1 cellular context compared by ENCODE assay signal in genomic region chr11:111408789-111409727, GRCh38.
TF ChIP-seq lines count a peak whose summit lies in the region.

No MANE protein-coding gene starts in this region.

TF ChIP-seq in HepG2, 621 proteins besides CTCF, POLR2A, EP300 and RAD21 (continued from another document):
- TF ChIP-seq, protein P1, sequence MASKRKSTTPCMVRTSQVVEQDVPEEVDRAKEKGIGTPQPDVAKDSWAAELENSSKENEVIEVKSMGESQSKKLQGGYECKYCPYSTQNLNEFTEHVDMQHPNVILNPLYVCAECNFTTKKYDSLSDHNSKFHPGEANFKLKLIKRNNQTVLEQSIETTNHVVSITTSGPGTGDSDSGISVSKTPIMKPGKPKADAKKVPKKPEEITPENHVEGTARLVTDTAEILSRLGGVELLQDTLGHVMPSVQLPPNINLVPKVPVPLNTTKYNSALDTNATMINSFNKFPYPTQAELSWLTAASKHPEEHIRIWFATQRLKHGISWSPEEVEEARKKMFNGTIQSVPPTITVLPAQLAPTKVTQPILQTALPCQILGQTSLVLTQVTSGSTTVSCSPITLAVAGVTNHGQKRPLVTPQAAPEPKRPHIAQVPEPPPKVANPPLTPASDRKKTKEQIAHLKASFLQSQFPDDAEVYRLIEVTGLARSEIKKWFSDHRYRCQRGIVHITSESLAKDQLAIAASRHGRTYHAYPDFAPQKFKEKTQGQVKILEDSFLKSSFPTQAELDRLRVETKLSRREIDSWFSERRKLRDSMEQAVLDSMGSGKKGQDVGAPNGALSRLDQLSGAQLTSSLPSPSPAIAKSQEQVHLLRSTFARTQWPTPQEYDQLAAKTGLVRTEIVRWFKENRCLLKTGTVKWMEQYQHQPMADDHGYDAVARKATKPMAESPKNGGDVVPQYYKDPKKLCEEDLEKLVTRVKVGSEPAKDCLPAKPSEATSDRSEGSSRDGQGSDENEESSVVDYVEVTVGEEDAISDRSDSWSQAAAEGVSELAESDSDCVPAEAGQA (IDR thresholded peaks at IDR 0.05; ENCODE audit: low read depth), result no peak
- TF ChIP-seq, protein P1 (CRISPR knock-in tag; IDR thresholded peaks at IDR 0.05; ENCODE audit: borderline replicate concordance), result no peak
- TF ChIP-seq ZNF777 (CRISPR knock-in tag; IDR thresholded peaks at IDR 0.05), result no peak
